30 cellular contexts compared by ENCODE assay signal in the genomic region with DNA sequence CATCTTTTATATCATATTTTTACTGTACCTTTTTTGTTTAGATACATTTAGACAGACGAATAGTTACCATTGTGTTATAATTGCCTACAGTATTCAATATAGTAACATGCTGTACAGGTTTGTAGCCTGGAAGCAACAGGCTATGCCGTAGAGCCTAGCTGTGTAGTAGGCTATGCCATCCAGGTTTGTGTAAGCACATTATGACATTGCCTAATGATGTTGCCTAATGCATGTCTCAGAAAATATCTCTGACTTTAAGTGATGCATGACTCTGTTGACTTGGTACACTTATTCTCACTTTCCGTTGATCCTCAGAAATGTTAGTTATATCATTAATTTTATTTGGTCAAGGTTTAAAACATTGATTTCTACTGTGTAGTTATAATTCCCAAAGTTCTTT. TPM values are rescaled to one million over a fixed set of nuclear protein-coding genes. Genes with fewer than 3 reads are reported as not detected.
"Had no signal": no experiment of that assay in that cellular context is flagged by ENCODE, and none has a peak within 500 bp of the region (broad histone marks: within the 10 kb centered on the region; RNA-seq: fewer than 3 reads in every experiment).

No MANE protein-coding gene starts in this region.

- H3K4me3 ChIP-seq: ascending aorta, body of pancreas, SK-N-MC had no signal

- H3K27me3 ChIP-seq: ascending aorta, body of pancreas had no signal

- H3K27ac ChIP-seq: ascending aorta, body of pancreas, SK-N-MC, WERI-Rb-1 had no signal

- H3K4me1 ChIP-seq: ascending aorta, body of pancreas had no signal

- H3K27ac Mint-ChIP-seq: activated CD4-positive, alpha-beta memory T cell treated with anti-CD3 and anti-CD28 coated beads, Interleukin-2, amount 10 ng/mL, durations not matched to agents 7 days and 5 days; activated CD4-positive, alpha-beta T cell treated with anti-CD3 and anti-CD28 coated beads for 36 hours; activated T-helper 17 cell treated with anti-CD3 and anti-CD28 coated beads, Interleukin-2, amount 50 U/mL, for 72 hours; T-cell had no signal

- DNase-seq: activated CD4-positive, alpha-beta memory T cell treated with anti-CD3 and anti-CD28 coated beads, Interleukin-2, amount 10 ng/mL, durations not matched to agents 7 days and 5 days; activated CD4-positive, alpha-beta T cell treated with anti-CD3 and anti-CD28 coated beads for 36 hours; activated CD4-positive, alpha-beta T cell treated with anti-CD3 and anti-CD28 coated beads, Interleukin-2, amount 50 U/mL, for 1 hour; activated gamma-delta T cell treated with Interleukin-2 at 50 U/mL for 16 hours; activated naive CD4-positive, alpha-beta T cell treated with anti-CD3 and anti-CD28 coated beads, Interleukin-2, amount 50 U/mL, for 16 hours; activated T-cell treated with anti-CD3 and anti-CD28 coated beads for 4 hours; activated T-cell treated with anti-CD3 and anti-CD28 coated beads, Interleukin-2, amount 50 U/mL, for 48 hours; amniotic stem cell; body of pancreas; Kasumi-1; KBM-7; NCI-H1105 treated with DMSO at 0.1 percent for 48 hours; NCI-H1436 treated with DMSO at 0.1 percent for 48 hours; NCI-H187; NCI-H2081; NCI-H510A treated with DMSO at 0.1 percent for 48 hours; NCI-H69; NK-92 treated with Interleukin-12 subunit alpha and Interleukin-12 subunit beta, amount 100 ng/mL, for 24 hours; OCI-M1; RPMI8226; T-cell; WERI-Rb-1 had no signal

- ATAC-seq: activated CD4-positive, alpha-beta T cell treated with anti-CD3 and anti-CD28 coated beads for 36 hours; activated T-helper 17 cell treated with anti-CD3 and anti-CD28 coated beads, Interleukin-2, amount 50 U/mL, for 72 hours; body of pancreas; Panc1; Right ventricle myocardium inferior; T-cell had no signal

- H3K4me3 Mint-ChIP-seq: activated CD4-positive, alpha-beta memory T cell treated with anti-CD3 and anti-CD28 coated beads, Interleukin-2, amount 10 ng/mL, durations not matched to agents 7 days and 5 days; activated CD4-positive, alpha-beta T cell treated with anti-CD3 and anti-CD28 coated beads for 36 hours; activated T-helper 17 cell treated with anti-CD3 and anti-CD28 coated beads, Interleukin-2, amount 50 U/mL, for 72 hours; central memory CD8-positive, alpha-beta T cell; T-cell had no signal

- H3K9me3 ChIP-seq: body of pancreas had no signal

- H3K4me1 Mint-ChIP-seq: activated CD4-positive, alpha-beta memory T cell treated with anti-CD3 and anti-CD28 coated beads, Interleukin-2, amount 10 ng/mL, durations not matched to agents 7 days and 5 days; activated CD4-positive, alpha-beta T cell treated with anti-CD3 and anti-CD28 coated beads for 36 hours; activated T-helper 17 cell treated with anti-CD3 and anti-CD28 coated beads, Interleukin-2, amount 50 U/mL, for 72 hours; central memory CD8-positive, alpha-beta T cell; T-cell had no signal

- H3K36me3 ChIP-seq: ascending aorta, WERI-Rb-1 had no signal

RNA-seq across cellular contexts. Expression of a gene that starts 39.9 kb away (rescaled TPM):
- total RNA-seq: activated CD4-positive, alpha-beta memory T cell treated with anti-CD3 and anti-CD28 coated beads, Interleukin-2, amount 10 ng/mL, durations not matched to agents 7 days and 5 days; activated CD4-positive, alpha-beta T cell treated with anti-CD3 and anti-CD28 coated beads for 36 hours; activated CD8-positive, alpha-beta memory T cell treated with anti-CD3 and anti-CD28 coated beads for 36 hours; activated T-helper 17 cell treated with anti-CD3 and anti-CD28 coated beads, Interleukin-2, amount 50 U/mL, for 72 hours; ascending aorta; Right ventricle myocardium inferior; T-cell; T-helper 2 cell treated with Interferon-gamma antibody and Interleukin-4, amounts not matched to agents 100 ng/mL and 5 ng/mL, for 36 hours had no signal
